32 cellular contexts compared by ENCODE assay signal in genomic region chr5:51995773-51996306, GRCh38.
"Had no signal": no experiment of that assay in that cellular context is flagged by ENCODE, and none has a peak within 500 bp of the region (broad histone marks: within the 10 kb centered on the region; RNA-seq: fewer than 3 reads in every experiment).

No MANE protein-coding gene starts in this region.

- H3K9me3 Mint-ChIP-seq: activated CD4-positive, alpha-beta memory T cell treated with anti-CD3 and anti-CD28 coated beads for 36 hours; activated CD4-positive, alpha-beta T cell treated with anti-CD3 and anti-CD28 coated beads, Interleukin-2, amount 10 ng/mL, durations not matched to agents 24 days and 14 days; activated T-cell treated with anti-CD3 and anti-CD28 coated beads, Interleukin-2, amount 50 U/mL, for 24 hours; activated T-helper 17 cell treated with anti-CD3 and anti-CD28 coated beads, Interleukin-2, amount 50 U/mL, for 72 hours; T-helper 2 cell treated with Interferon-gamma antibody and Interleukin-4, amounts not matched to agents 5 μg/mL and 100 μg/mL, for 36 hours had no signal

- H3K36me3 Mint-ChIP-seq: activated CD4-positive, alpha-beta memory T cell treated with anti-CD3 and anti-CD28 coated beads for 36 hours; activated CD8-positive, alpha-beta memory T cell treated with anti-CD3 and anti-CD28 coated beads, Interleukin-2, amount 10 ng/mL, durations not matched to agents 7 days and 5 days; activated naive CD8-positive, alpha-beta T cell had no signal

- H3K9me3 ChIP-seq: esophagus muscularis mucosa, gastrocnemius medialis, heart right ventricle had no signal

- H3K27ac Mint-ChIP-seq: activated CD4-positive, alpha-beta memory T cell treated with anti-CD3 and anti-CD28 coated beads for 36 hours; activated CD4-positive, alpha-beta T cell treated with anti-CD3 and anti-CD28 coated beads for 36 hours; activated CD4-positive, alpha-beta T cell treated with anti-CD3 and anti-CD28 coated beads, Interleukin-2, amount 10 ng/mL, durations not matched to agents 24 days and 14 days; activated CD8-positive, alpha-beta memory T cell treated with anti-CD3 and anti-CD28 coated beads, Interleukin-2, amount 10 ng/mL, durations not matched to agents 7 days and 5 days; activated CD8-positive, alpha-beta T cell treated with anti-CD3 and anti-CD28 coated beads, Interleukin-2, amount 10 ng/mL, durations not matched to agents 7 days and 5 days; activated naive CD8-positive, alpha-beta T cell; activated T-cell treated with anti-CD3 and anti-CD28 coated beads, Interleukin-2, amount 50 U/mL, for 24 hours; activated T-helper 17 cell treated with anti-CD3 and anti-CD28 coated beads, Interleukin-2, amount 50 U/mL, for 72 hours; effector memory CD8-positive, alpha-beta T cell; T-helper 17 cell; T-helper 2 cell treated with Interferon-gamma antibody and Interleukin-4, amounts not matched to agents 5 μg/mL and 100 μg/mL, for 36 hours had no signal

- H3K4me1 Mint-ChIP-seq: activated CD4-positive, alpha-beta T cell treated with anti-CD3 and anti-CD28 coated beads for 36 hours; activated CD4-positive, alpha-beta T cell treated with anti-CD3 and anti-CD28 coated beads, Interleukin-2, amount 10 ng/mL, durations not matched to agents 24 days and 14 days; activated CD8-positive, alpha-beta memory T cell treated with anti-CD3 and anti-CD28 coated beads, Interleukin-2, amount 10 ng/mL, durations not matched to agents 7 days and 5 days; activated T-helper 17 cell treated with anti-CD3 and anti-CD28 coated beads, Interleukin-2, amount 50 U/mL, for 72 hours; T-helper 17 cell had no signal

- H3K4me3 ChIP-seq: esophagus muscularis mucosa, gastrocnemius medialis, heart right ventricle had no signal

- H3K27ac ChIP-seq: brain microvascular endothelial cell, esophagus muscularis mucosa, foreskin keratinocyte, gastrocnemius medialis, heart right ventricle had no signal

- H3K4me3 Mint-ChIP-seq: activated CD4-positive, alpha-beta memory T cell treated with anti-CD3 and anti-CD28 coated beads for 36 hours; activated CD4-positive, alpha-beta T cell treated with anti-CD3 and anti-CD28 coated beads for 36 hours; activated CD4-positive, alpha-beta T cell treated with anti-CD3 and anti-CD28 coated beads, Interleukin-2, amount 10 ng/mL, durations not matched to agents 24 days and 14 days; activated CD8-positive, alpha-beta memory T cell treated with anti-CD3 and anti-CD28 coated beads, Interleukin-2, amount 10 ng/mL, durations not matched to agents 7 days and 5 days; activated CD8-positive, alpha-beta T cell treated with anti-CD3 and anti-CD28 coated beads, Interleukin-2, amount 10 ng/mL, durations not matched to agents 7 days and 5 days; activated naive CD8-positive, alpha-beta T cell; activated T-cell treated with anti-CD3 and anti-CD28 coated beads, Interleukin-2, amount 50 U/mL, for 24 hours; activated T-helper 17 cell treated with anti-CD3 and anti-CD28 coated beads, Interleukin-2, amount 50 U/mL, for 72 hours; effector memory CD8-positive, alpha-beta T cell; T-helper 17 cell; T-helper 2 cell treated with Interferon-gamma antibody and Interleukin-4, amounts not matched to agents 5 μg/mL and 100 μg/mL, for 36 hours had no signal

- H3K27me3 ChIP-seq: brain microvascular endothelial cell, esophagus muscularis mucosa, foreskin keratinocyte, gastrocnemius medialis, heart right ventricle had no signal

- H3K27me3 Mint-ChIP-seq: activated CD4-positive, alpha-beta memory T cell treated with anti-CD3 and anti-CD28 coated beads for 36 hours; activated CD4-positive, alpha-beta T cell treated with anti-CD3 and anti-CD28 coated beads for 36 hours; activated CD4-positive, alpha-beta T cell treated with anti-CD3 and anti-CD28 coated beads, Interleukin-2, amount 10 ng/mL, durations not matched to agents 24 days and 14 days; activated CD8-positive, alpha-beta memory T cell treated with anti-CD3 and anti-CD28 coated beads, Interleukin-2, amount 10 ng/mL, durations not matched to agents 7 days and 5 days; activated naive CD8-positive, alpha-beta T cell; activated T-cell treated with anti-CD3 and anti-CD28 coated beads, Interleukin-2, amount 50 U/mL, for 24 hours; activated T-helper 17 cell treated with anti-CD3 and anti-CD28 coated beads, Interleukin-2, amount 50 U/mL, for 72 hours; effector memory CD8-positive, alpha-beta T cell; T-helper 17 cell had no signal

- H3K4me1 ChIP-seq: esophagus muscularis mucosa, foreskin keratinocyte, gastrocnemius medialis, heart right ventricle had no signal

- ATAC-seq: activated CD4-positive, alpha-beta T cell treated with anti-CD3 and anti-CD28 coated beads for 36 hours; activated CD8-positive, alpha-beta memory T cell treated with anti-CD3 and anti-CD28 coated beads, Interleukin-2, amount 10 ng/mL, durations not matched to agents 7 days and 5 days; activated CD8-positive, alpha-beta T cell treated with anti-CD3 and anti-CD28 coated beads, Interleukin-2, amount 10 ng/mL, durations not matched to agents 7 days and 5 days; activated T-helper 17 cell treated with anti-CD3 and anti-CD28 coated beads, Interleukin-2, amount 50 U/mL, for 72 hours; effector memory CD8-positive, alpha-beta T cell; foreskin keratinocyte; gastrocnemius medialis; heart right ventricle; T-helper 17 cell had no signal

- DNase-seq: activated CD4-positive, alpha-beta memory T cell treated with anti-CD3 and anti-CD28 coated beads for 36 hours; activated CD4-positive, alpha-beta T cell treated with anti-CD3 and anti-CD28 coated beads for 36 hours; activated CD4-positive, alpha-beta T cell treated with anti-CD3 and anti-CD28 coated beads, Interleukin-2, amount 10 ng/mL, durations not matched to agents 24 days and 14 days; activated CD4-positive, CD25-positive, alpha-beta regulatory T cell; activated CD4-positive, CD25-positive, alpha-beta regulatory T cell treated with anti-CD3 and anti-CD28 coated beads, Interleukin-2, amount 50 U/mL, for 72 hours; activated CD8-positive, alpha-beta memory T cell treated with anti-CD3 and anti-CD28 coated beads, Interleukin-2, amount 10 ng/mL, durations not matched to agents 7 days and 5 days; activated CD8-positive, alpha-beta memory T cell treated with anti-CD3 and anti-CD28 coated beads, Interleukin-2, amount 50 U/mL, for 4 hours; activated CD8-positive, alpha-beta T cell treated with anti-CD3 and anti-CD28 coated beads, Interleukin-2, amount 10 ng/mL, durations not matched to agents 7 days and 5 days; activated effector memory CD4-positive, alpha-beta T cell treated with Interleukin-2 at 50 U/mL for 16 hours; activated gamma-delta T cell treated with Interleukin-2 at 50 U/mL for 16 hours; activated naive CD4-positive, alpha-beta T cell treated with anti-CD3 and anti-CD28 coated beads, Interleukin-2, amount 50 U/mL, for 16 hours; activated naive CD4-positive, alpha-beta T cell treated with Interleukin-2 at 50 U/mL for 16 hours; activated T-cell treated with anti-CD3 and anti-CD28 coated beads, Interleukin-2, amount 50 U/mL, for 24 hours; amniotic stem cell; anterior cingulate cortex; brain microvascular endothelial cell; caudate nucleus; cortex of kidney; dermis blood vessel endothelial cell; effector CD4-positive, alpha-beta T cell; effector memory CD8-positive, alpha-beta T cell; erythroblast; foreskin keratinocyte; gastrocnemius medialis; heart right ventricle; hippocampal formation; T-helper 17 cell; T1000 had no signal

- H3K36me3 ChIP-seq: brain microvascular endothelial cell, esophagus muscularis mucosa, gastrocnemius medialis, heart right ventricle had no signal
